Comparison of ENCODE assay signal across 1 cellular context in genomic region chr6:166655713-166656265, GRCh38.
TF ChIP-seq lines count a peak whose summit lies in the region.

No MANE protein-coding gene starts in this region.

TF ChIP-seq in GM23338, 12 proteins besides CTCF, POLR2A, EP300 and RAD21 (continued from another document):
- TF ChIP-seq REST (IDR thresholded peaks at IDR 0.05; ENCODE audit: unreplicated experiment) (no peak), ZNF114 (CRISPR knock-in tag; IDR thresholded peaks at IDR 0.05) (no peak), ZNF331 (CRISPR knock-in tag; IDR thresholded peaks at IDR 0.05; ENCODE audit: low read depth) (no peak), CREB1 (CRISPR knock-in tag; IDR thresholded peaks at IDR 0.05; ENCODE audit: low read depth) (no peak), ETS1 (IDR thresholded peaks at IDR 0.05) (no peak), NANOG (IDR thresholded peaks at IDR 0.05; ENCODE audit: borderline replicate concordance) (no peak), ZNF462 (CRISPR knock-in tag; IDR thresholded peaks at IDR 0.05) (no peak), EZH2 (IDR thresholded peaks at IDR 0.05; ENCODE audit: low read depth, unreplicated experiment) (no peak), STAT1 (IDR thresholded peaks at IDR 0.05; ENCODE audit: unreplicated experiment) (no peak), EZH2phosphoT487 (IDR thresholded peaks at IDR 0.05; ENCODE audit: unreplicated experiment) (no peak), JUNB (IDR thresholded peaks at IDR 0.05; ENCODE audit: unreplicated experiment) (no peak)
